ENCODE assay signal across 1 cellular context in the genomic region with DNA sequence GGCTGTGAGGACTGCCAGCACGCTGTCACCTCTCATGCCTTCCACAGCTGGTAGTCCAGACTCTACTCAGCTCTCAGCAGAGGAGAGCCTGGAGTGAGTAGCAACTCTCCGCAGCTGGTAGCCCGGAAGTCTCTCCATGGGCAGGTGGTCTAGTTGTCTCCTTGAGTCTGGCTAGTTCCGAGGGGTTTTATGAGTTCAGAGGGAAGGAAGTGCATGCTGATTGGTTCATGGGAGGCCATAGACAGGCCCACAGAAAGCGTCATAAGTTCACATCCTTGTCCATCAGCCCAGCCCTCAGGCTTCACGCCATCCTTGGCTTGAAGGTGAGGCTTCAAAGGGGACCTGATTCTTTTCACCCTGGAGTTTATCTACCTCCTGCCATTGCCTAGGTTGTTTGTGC.
TF ChIP-seq lines count a peak whose summit lies in the region.

No MANE protein-coding gene starts in this region.

TF ChIP-seq in HepG2, 621 proteins besides CTCF, POLR2A, EP300 and RAD21 (continued from another document):
- TF ChIP-seq CREB1 (IDR thresholded peaks at IDR 0.05) = peak; percentile 27; the same call in 1 of the 2 replicates
- TF ChIP-seq CREB1 (CRISPR knock-in tag; IDR thresholded peaks at IDR 0.05) = no peak
- no peak for TF ChIP-seq ZSCAN21 (CRISPR knock-in tag; IDR thresholded peaks at IDR 0.05; ENCODE audit: borderline replicate concordance)
- TF ChIP-seq SP2 (CRISPR knock-in tag; IDR thresholded peaks at IDR 0.05) = peak; percentile 82
- no peak for TF ChIP-seq TGIF2 (CRISPR knock-in tag; IDR thresholded peaks at IDR 0.05)
- no peak for TF ChIP-seq DPF2 (CRISPR knock-in tag; IDR thresholded peaks at IDR 0.05; ENCODE audit: borderline replicate concordance, low read depth)
- TF ChIP-seq MEIS1 (CRISPR knock-in tag; IDR thresholded peaks at IDR 0.05; ENCODE audit: borderline replicate concordance) = no peak
- TF ChIP-seq ZNF34 (CRISPR knock-in tag; IDR thresholded peaks at IDR 0.05; ENCODE audit: borderline replicate concordance) = no peak
- no peak for TF ChIP-seq ZSCAN25 (CRISPR knock-in tag; IDR thresholded peaks at IDR 0.05)
- TF ChIP-seq BHLHE40 (IDR thresholded peaks at IDR 0.05; ENCODE audit: low read length) = no peak
- no peak for TF ChIP-seq NPAS2 (CRISPR knock-in tag; IDR thresholded peaks at IDR 0.05; ENCODE audit: borderline replicate concordance)
- TF ChIP-seq ZNF552 (CRISPR knock-in tag; IDR thresholded peaks at IDR 0.05; ENCODE audit: borderline replicate concordance) = no peak
- peak; percentile 37; the same call in 1 of the 2 replicates for TF ChIP-seq POLR2G (IDR thresholded peaks at IDR 0.05; ENCODE audit: low read depth, low read length)
- TF ChIP-seq, protein P1, sequence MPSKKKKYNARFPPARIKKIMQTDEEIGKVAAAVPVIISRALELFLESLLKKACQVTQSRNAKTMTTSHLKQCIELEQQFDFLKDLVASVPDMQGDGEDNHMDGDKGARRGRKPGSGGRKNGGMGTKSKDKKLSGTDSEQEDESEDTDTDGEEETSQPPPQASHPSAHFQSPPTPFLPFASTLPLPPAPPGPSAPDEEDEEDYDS (CRISPR knock-in tag; IDR thresholded peaks at IDR 0.05) = peak; percentile 97
- TF ChIP-seq GABPA (IDR thresholded peaks at IDR 0.05; ENCODE audit: low read depth, low read length) = no peak
- peak; percentile 53 for TF ChIP-seq GABPA (CRISPR knock-in tag; IDR thresholded peaks at IDR 0.05; ENCODE audit: low read depth)
- peak; percentile 68 for TF ChIP-seq DR1 (CRISPR knock-in tag; IDR thresholded peaks at IDR 0.05)
- no peak for TF ChIP-seq SIN3B (IDR thresholded peaks at IDR 0.05; ENCODE audit: low read length)
- peak; percentile 81 for TF ChIP-seq NFYC (CRISPR knock-in tag; IDR thresholded peaks at IDR 0.05)
- TF ChIP-seq NFYB (CRISPR knock-in tag; IDR thresholded peaks at IDR 0.05) = peak; percentile 78
- TF ChIP-seq GLI4 (CRISPR knock-in tag; IDR thresholded peaks at IDR 0.05; ENCODE audit: borderline replicate concordance) = no peak
- TF ChIP-seq TRIM24 (CRISPR knock-in tag; IDR thresholded peaks at IDR 0.05) = no peak
- TF ChIP-seq ZBTB3 (CRISPR knock-in tag; IDR thresholded peaks at IDR 0.05; ENCODE audit: borderline replicate concordance, low read depth) = no peak
- TF ChIP-seq, protein P2, sequence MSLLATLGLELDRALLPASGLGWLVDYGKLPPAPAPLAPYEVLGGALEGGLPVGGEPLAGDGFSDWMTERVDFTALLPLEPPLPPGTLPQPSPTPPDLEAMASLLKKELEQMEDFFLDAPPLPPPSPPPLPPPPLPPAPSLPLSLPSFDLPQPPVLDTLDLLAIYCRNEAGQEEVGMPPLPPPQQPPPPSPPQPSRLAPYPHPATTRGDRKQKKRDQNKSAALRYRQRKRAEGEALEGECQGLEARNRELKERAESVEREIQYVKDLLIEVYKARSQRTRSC (CRISPR knock-in tag; IDR thresholded peaks at IDR 0.05; ENCODE audit: low read depth) = no peak
- TF ChIP-seq, protein P3, sequence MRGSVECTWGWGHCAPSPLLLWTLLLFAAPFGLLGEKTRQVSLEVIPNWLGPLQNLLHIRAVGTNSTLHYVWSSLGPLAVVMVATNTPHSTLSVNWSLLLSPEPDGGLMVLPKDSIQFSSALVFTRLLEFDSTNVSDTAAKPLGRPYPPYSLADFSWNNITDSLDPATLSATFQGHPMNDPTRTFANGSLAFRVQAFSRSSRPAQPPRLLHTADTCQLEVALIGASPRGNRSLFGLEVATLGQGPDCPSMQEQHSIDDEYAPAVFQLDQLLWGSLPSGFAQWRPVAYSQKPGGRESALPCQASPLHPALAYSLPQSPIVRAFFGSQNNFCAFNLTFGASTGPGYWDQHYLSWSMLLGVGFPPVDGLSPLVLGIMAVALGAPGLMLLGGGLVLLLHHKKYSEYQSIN (CRISPR knock-in tag; IDR thresholded peaks at IDR 0.05; ENCODE audit: borderline replicate concordance) = no peak
- TF ChIP-seq, protein P4, sequence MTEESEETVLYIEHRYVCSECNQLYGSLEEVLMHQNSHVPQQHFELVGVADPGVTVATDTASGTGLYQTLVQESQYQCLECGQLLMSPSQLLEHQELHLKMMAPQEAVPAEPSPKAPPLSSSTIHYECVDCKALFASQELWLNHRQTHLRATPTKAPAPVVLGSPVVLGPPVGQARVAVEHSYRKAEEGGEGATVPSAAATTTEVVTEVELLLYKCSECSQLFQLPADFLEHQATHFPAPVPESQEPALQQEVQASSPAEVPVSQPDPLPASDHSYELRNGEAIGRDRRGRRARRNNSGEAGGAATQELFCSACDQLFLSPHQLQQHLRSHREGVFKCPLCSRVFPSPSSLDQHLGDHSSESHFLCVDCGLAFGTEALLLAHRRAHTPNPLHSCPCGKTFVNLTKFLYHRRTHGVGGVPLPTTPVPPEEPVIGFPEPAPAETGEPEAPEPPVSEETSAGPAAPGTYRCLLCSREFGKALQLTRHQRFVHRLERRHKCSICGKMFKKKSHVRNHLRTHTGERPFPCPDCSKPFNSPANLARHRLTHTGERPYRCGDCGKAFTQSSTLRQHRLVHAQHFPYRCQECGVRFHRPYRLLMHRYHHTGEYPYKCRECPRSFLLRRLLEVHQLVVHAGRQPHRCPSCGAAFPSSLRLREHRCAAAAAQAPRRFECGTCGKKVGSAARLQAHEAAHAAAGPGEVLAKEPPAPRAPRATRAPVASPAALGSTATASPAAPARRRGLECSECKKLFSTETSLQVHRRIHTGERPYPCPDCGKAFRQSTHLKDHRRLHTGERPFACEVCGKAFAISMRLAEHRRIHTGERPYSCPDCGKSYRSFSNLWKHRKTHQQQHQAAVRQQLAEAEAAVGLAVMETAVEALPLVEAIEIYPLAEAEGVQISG (CRISPR knock-in tag; IDR thresholded peaks at IDR 0.05) = no peak
- TF ChIP-seq XBP1 (CRISPR knock-in tag; IDR thresholded peaks at IDR 0.05) = no peak
- TF ChIP-seq, protein P5, sequence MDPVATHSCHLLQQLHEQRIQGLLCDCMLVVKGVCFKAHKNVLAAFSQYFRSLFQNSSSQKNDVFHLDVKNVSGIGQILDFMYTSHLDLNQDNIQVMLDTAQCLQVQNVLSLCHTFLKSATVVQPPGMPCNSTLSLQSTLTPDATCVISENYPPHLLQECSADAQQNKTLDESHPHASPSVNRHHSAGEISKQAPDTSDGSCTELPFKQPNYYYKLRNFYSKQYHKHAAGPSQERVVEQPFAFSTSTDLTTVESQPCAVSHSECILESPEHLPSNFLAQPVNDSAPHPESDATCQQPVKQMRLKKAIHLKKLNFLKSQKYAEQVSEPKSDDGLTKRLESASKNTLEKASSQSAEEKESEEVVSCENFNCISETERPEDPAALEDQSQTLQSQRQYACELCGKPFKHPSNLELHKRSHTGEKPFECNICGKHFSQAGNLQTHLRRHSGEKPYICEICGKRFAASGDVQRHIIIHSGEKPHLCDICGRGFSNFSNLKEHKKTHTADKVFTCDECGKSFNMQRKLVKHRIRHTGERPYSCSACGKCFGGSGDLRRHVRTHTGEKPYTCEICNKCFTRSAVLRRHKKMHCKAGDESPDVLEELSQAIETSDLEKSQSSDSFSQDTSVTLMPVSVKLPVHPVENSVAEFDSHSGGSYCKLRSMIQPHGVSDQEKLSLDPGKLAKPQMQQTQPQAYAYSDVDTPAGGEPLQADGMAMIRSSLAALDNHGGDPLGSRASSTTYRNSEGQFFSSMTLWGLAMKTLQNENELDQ (CRISPR knock-in tag; IDR thresholded peaks at IDR 0.05; ENCODE audit: borderline replicate concordance) = no peak
- TF ChIP-seq, protein P6, sequence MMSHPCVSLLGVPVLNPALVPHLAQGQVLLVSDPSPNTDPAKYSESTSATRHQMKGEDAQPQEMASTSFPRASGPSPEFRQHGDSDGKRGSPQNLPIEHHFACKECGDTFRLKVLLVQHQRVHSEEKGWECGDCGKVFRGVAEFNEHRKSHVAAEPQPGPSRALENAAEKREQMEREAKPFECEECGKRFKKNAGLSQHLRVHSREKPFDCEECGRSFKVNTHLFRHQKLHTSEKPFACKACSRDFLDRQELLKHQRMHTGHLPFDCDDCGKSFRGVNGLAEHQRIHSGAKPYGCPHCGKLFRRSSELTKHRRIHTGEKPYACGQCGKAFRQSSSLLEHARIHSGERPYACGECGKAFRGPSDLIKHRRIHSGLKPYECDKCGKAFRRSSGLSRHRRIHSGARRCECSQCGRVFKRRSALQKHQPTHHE (CRISPR knock-in tag; IDR thresholded peaks at IDR 0.05; ENCODE audit: borderline replicate concordance) = no peak
- no peak for TF ChIP-seq TARDBP (CRISPR knock-in tag; IDR thresholded peaks at IDR 0.05)
- no peak for TF ChIP-seq ZNF839 (CRISPR knock-in tag; IDR thresholded peaks at IDR 0.05; ENCODE audit: borderline replicate concordance)
- TF ChIP-seq TAF1 (CRISPR knock-in tag; IDR thresholded peaks at IDR 0.05) = peak; percentile 45; the same call in 1 of the 2 replicates
- TF ChIP-seq, protein P7, sequence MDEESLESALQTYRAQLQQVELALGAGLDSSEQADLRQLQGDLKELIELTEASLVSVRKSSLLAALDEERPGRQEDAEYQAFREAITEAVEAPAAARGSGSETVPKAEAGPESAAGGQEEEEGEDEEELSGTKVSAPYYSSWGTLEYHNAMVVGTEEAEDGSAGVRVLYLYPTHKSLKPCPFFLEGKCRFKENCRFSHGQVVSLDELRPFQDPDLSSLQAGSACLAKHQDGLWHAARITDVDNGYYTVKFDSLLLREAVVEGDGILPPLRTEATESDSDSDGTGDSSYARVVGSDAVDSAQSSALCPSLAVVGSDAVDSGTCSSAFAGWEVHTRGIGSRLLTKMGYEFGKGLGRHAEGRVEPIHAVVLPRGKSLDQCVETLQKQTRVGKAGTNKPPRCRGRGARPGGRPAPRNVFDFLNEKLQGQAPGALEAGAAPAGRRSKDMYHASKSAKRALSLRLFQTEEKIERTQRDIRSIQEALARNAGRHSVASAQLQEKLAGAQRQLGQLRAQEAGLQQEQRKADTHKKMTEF (CRISPR knock-in tag; IDR thresholded peaks at IDR 0.05) = no peak
- TF ChIP-seq, protein P8, sequence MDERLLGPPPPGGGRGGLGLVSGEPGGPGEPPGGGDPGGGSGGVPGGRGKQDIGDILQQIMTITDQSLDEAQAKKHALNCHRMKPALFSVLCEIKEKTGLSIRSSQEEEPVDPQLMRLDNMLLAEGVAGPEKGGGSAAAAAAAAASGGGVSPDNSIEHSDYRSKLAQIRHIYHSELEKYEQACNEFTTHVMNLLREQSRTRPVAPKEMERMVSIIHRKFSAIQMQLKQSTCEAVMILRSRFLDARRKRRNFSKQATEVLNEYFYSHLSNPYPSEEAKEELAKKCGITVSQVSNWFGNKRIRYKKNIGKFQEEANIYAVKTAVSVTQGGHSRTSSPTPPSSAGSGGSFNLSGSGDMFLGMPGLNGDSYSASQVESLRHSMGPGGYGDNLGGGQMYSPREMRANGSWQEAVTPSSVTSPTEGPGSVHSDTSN (CRISPR knock-in tag; IDR thresholded peaks at IDR 0.05) = peak; percentile 80
- TF ChIP-seq ZSCAN20 (CRISPR knock-in tag; IDR thresholded peaks at IDR 0.05; ENCODE audit: borderline replicate concordance) = no peak
- TF ChIP-seq, protein P9, sequence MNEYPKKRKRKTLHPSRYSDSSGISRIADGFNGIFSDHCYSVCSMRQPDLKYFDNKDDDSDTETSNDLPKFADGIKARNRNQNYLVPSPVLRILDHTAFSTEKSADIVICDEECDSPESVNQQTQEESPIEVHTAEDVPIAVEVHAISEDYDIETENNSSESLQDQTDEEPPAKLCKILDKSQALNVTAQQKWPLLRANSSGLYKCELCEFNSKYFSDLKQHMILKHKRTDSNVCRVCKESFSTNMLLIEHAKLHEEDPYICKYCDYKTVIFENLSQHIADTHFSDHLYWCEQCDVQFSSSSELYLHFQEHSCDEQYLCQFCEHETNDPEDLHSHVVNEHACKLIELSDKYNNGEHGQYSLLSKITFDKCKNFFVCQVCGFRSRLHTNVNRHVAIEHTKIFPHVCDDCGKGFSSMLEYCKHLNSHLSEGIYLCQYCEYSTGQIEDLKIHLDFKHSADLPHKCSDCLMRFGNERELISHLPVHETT (CRISPR knock-in tag; conservative IDR thresholded peaks at IDR 0.05) = no peak
- TF ChIP-seq, protein P10, sequence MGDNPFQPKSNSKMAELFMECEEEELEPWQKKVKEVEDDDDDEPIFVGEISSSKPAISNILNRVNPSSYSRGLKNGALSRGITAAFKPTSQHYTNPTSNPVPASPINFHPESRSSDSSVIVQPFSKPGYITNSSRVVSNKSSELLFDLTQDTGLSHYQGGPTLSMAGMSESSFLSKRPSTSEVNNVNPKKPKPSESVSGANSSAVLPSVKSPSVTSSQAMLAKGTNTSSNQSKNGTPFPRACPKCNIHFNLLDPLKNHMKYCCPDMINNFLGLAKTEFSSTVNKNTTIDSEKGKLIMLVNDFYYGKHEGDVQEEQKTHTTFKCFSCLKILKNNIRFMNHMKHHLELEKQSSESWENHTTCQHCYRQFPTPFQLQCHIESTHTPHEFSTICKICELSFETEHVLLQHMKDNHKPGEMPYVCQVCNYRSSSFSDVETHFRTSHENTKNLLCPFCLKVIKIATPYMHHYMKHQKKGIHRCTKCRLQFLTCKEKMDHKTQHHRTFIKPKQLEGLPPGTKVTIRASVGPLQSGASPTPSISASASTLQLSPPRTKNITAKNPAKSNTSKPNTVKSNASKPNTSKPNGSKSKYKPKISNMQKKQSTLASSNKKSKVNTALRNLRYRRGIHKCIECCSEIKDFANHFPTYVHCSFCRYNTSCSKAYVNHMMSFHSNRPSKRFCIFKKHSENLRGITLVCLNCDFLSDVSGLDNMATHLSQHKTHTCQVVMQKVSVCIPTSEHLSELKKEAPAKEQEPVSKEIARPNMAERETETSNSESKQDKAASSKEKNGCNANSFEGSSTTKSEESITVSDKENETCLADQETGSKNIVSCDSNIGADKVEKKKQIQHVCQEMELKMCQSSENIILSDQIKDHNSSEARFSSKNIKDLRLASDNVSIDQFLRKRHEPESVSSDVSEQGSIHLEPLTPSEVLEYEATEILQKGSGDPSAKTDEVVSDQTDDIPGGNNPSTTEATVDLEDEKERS (CRISPR knock-in tag; IDR thresholded peaks at IDR 0.05) = no peak
- no peak for TF ChIP-seq ZNF570 (CRISPR knock-in tag; IDR thresholded peaks at IDR 0.05; ENCODE audit: borderline replicate concordance)
- TF ChIP-seq CBFB (CRISPR knock-in tag; IDR thresholded peaks at IDR 0.05) = no peak
- no peak for TF ChIP-seq ZNF143 (CRISPR knock-in tag; IDR thresholded peaks at IDR 0.05)
- TF ChIP-seq GABPB1 (CRISPR knock-in tag; IDR thresholded peaks at IDR 0.05) = no peak; the same call in 1 of the 2 replicates
TF ChIP-seq in HepG2: peak in this region for 11.
